In genomic region chr2:62654423-62654791, GRCh38 we compare ENCODE assay signal across 16 cellular contexts. TPM values are rescaled to one million over a fixed set of nuclear protein-coding genes. Genes with fewer than 3 reads are reported as not detected.
DNase-seq lines count a peak whose midpoint lies in the region; ATAC-seq and TF ChIP-seq lines count a peak whose summit lies in the region.
"Had no signal": no experiment of that assay in that cellular context is flagged by ENCODE, and none has a peak within 500 bp of the region (broad histone marks: within the 10 kb centered on the region; RNA-seq: fewer than 3 reads in every experiment).

No MANE protein-coding gene starts in this region.

- no CpG with 5 or more reads among the region's 3 CpGs for WGBS in IMR-90 (ENCODE audit: extremely low coverage in 2 of 2, insufficient read length in 1 of 2), 2 experiments
- 73% methylated on average over 3 of the region's 3 CpGs for WGBS in liver

- H3K9me3 ChIP-seq in Caco-2 (peaks cover 8% of the 10 kb centered on the region), IMR-90 (ENCODE audit: control insufficient read depth, insufficient read depth, low read length) (no peaks in the 10 kb centered on the region), liver (ENCODE audit: control insufficient read depth in 4 of 4, low read length in 3 of 4) (no peaks in the 10 kb centered on the region)
- H3K9me3 ChIP-seq: SJCRH30 had no signal

- H3K18ac ChIP-seq in IMR-90 (ENCODE audit: low read depth, low read length) = no peak overlapping the region; the same call in 1 of the 2 replicates

- H3K27me3 Mint-ChIP-seq in Caco-2 (ENCODE audit: insufficient read depth, unreplicated experiment) = no peaks in the 10 kb centered on the region
- peaks cover 23% of the 10 kb centered on the region for H3K27me3 Mint-ChIP-seq in activated T-cell treated with anti-CD3 and anti-CD28 coated beads, Interleukin-2, amount 50 U/mL, for 24 hours

- H3K9ac ChIP-seq in IMR-90 (ENCODE audit: low read depth, low read length) (no peak overlapping the region), liver (ENCODE audit: low read depth in 1 of 2, low read length in 2 of 2) (peak overlapping the region in 1 of 2 donors; percentile 49)

- no peak overlapping the region for H3K27ac ChIP-seq in IMR-90 (ENCODE audit: insufficient read depth, low read length)
- H3K27ac ChIP-seq in liver (ENCODE audit: low read depth in 1 of 2, low read length in 2 of 2) = peak overlapping the region; percentile 80 to 94
- H3K27ac ChIP-seq: SJCRH30 had no signal

- H3K27me3 ChIP-seq in Caco-2 (replicated peaks; ENCODE audit: control insufficient read depth, insufficient read depth, low read length) = no peaks in the 10 kb centered on the region
- no peaks in the 10 kb centered on the region for H3K27me3 ChIP-seq in IMR-90 (ENCODE audit: control insufficient read depth, insufficient read depth, low read length)
- no peaks in the 10 kb centered on the region for H3K27me3 ChIP-seq in liver (ENCODE audit: control insufficient read depth in 4 of 4, insufficient read depth in 4 of 4, low read length in 3 of 4)
- H3K27me3 ChIP-seq: SJCRH30 had no signal

- no peak overlapping the region for H4K91ac ChIP-seq in IMR-90 (ENCODE audit: insufficient read depth, low read depth, low read length)

- no peak overlapping the region for H2BK120ac ChIP-seq in IMR-90 (ENCODE audit: low read depth, low read length)

- peaks cover 4% of the 10 kb centered on the region for H3K36me3 Mint-ChIP-seq in Caco-2 (ENCODE audit: insufficient read depth, unreplicated experiment)
- no peaks in the 10 kb centered on the region for H3K36me3 Mint-ChIP-seq in activated T-cell treated with anti-CD3 and anti-CD28 coated beads, Interleukin-2, amount 50 U/mL, for 24 hours (ENCODE audit: low read depth)
- H3K36me3 Mint-ChIP-seq: stimulated activated naive B cell treated with anti-CD40 and anti-IgM and Interleukin-4, amounts not matched to agents 10 μg/mL and 1 μg/mL and 100 μg/mL, for 72 hours had no signal

- no peak overlapping the region for H3K4me2 ChIP-seq in IMR-90 (ENCODE audit: low read depth, low read length)

- H3K4ac ChIP-seq in IMR-90 (ENCODE audit: low read depth, low read length) = no peak overlapping the region

- dilution Hi-C loops in IMR-90 (cut with HindIII; ENCODE audit: low sequenced_read_pairs, unreplicated experiment) = no loop called here

- peak overlapping the region; percentile 81 for H3K27ac Mint-ChIP-seq in Caco-2 (ENCODE audit: unreplicated experiment)
- H3K27ac Mint-ChIP-seq in activated T-cell treated with anti-CD3 and anti-CD28 coated beads, Interleukin-2, amount 50 U/mL, for 24 hours = no peak overlapping the region
- H3K27ac Mint-ChIP-seq: activated naive CD8-positive, alpha-beta T cell treated with anti-CD3 and anti-CD28 coated beads, Interleukin-2, amount 50 U/mL, for 24 hours; progenitor cell of endocrine pancreas had no signal

- no peak overlapping the region for H2BK15ac ChIP-seq in IMR-90 (ENCODE audit: low read depth, low read length)

- H3K4me1 ChIP-seq in Caco-2 = peaks cover 24% of the 10 kb centered on the region
- H3K4me1 ChIP-seq in IMR-90 (ENCODE audit: control insufficient read depth, insufficient read depth, low read length) = no peaks in the 10 kb centered on the region
- H3K4me1 ChIP-seq in liver (ENCODE audit: control insufficient read depth in 4 of 4, insufficient read depth in 4 of 4, low read length in 3 of 4) = peaks cover 0 to 19% (median 13%) of the 10 kb centered on the region in 4 donors

- in situ Hi-C loops in IMR-90 (cut with MboI; ENCODE audit: low sequenced_read_pairs) = no loop called here
- in situ Hi-C loops in astrocyte of the spinal cord (cut with HindIII; ENCODE audit: low sequenced_read_pairs) = no loop called here

- no peak overlapping the region for H4K8ac ChIP-seq in IMR-90 (ENCODE audit: low read depth in 2 of 2, low read length in 2 of 2)

- TF ChIP-seq CTCF in Caco-2 (IDR thresholded peaks at IDR 0.05; ENCODE audit: insufficient read depth in 1 of 2, low read depth in 1 of 2, low read length in 1 of 2, severe bottlenecking in 1 of 2, unreplicated experiment in 1 of 2) = no peak
- no peak for TF ChIP-seq CTCF in IMR-90 (conservative IDR thresholded peaks at IDR 0.05; ENCODE audit: low read depth, low read length)
- no peak for TF ChIP-seq CTCF in astrocyte of the spinal cord (IDR thresholded peaks at IDR 0.05; ENCODE audit: low read depth, low read length)
- no peak for TF ChIP-seq CTCF in liver (IDR thresholded peaks at IDR 0.05; ENCODE audit: low read depth, low read length, missing input control)

- H3K79me1 ChIP-seq in IMR-90 (ENCODE audit: low read depth in 1 of 2, low read length in 2 of 2) = no peaks in the 10 kb centered on the region

- H2AK9ac ChIP-seq in IMR-90 (replicated peaks; ENCODE audit: low read depth, low read length, poor library complexity) = no peak overlapping the region

- BruUV-seq in Caco-2 (replicated peaks; lab: Mats Ljungman, UMichigan) = TSS peak; percentile 84
- BruUV-seq in IMR-90 (replicated peaks; lab: Mats Ljungman, UMichigan) = no TSS peak

- H3K23ac ChIP-seq in IMR-90 (ENCODE audit: low read depth, low read length) = no peak overlapping the region

- CTCF ChIA-PET in Caco-2 (lab: Charles Lee) = interaction anchor here (0.7 to 1.0 kb wide), 3 partner anchors 11 to 50 kb away, joined by 4 to 7 read pairs (median 5); no protein-coding TSS in a partner anchor
- CTCF ChIA-PET in IMR-90 (lab: Yijun Ruan, JAX) = no interaction called here

- peak overlapping the region; percentile 47 for H3K4me3 Mint-ChIP-seq in Caco-2 (ENCODE audit: unreplicated experiment)
- no peak overlapping the region for H3K4me3 Mint-ChIP-seq in activated T-cell treated with anti-CD3 and anti-CD28 coated beads, Interleukin-2, amount 50 U/mL, for 24 hours
- H3K4me3 Mint-ChIP-seq: activated naive CD8-positive, alpha-beta T cell treated with anti-CD3 and anti-CD28 coated beads, Interleukin-2, amount 50 U/mL, for 24 hours; stimulated activated naive B cell treated with anti-CD40 and anti-IgM and Interleukin-4, amounts not matched to agents 10 μg/mL and 1 μg/mL and 100 μg/mL, for 72 hours had no signal

- H2AFZ ChIP-seq in IMR-90 (replicated peaks; ENCODE audit: low read length, poor library complexity) = no peak overlapping the region

- H3K9me3 Mint-ChIP-seq in Caco-2 (ENCODE audit: unreplicated experiment) = peaks cover 27% of the 10 kb centered on the region
- H3K9me3 Mint-ChIP-seq in activated T-cell treated with anti-CD3 and anti-CD28 coated beads, Interleukin-2, amount 50 U/mL, for 24 hours = no peaks in the 10 kb centered on the region
- H3K9me3 Mint-ChIP-seq: activated naive CD8-positive, alpha-beta T cell treated with anti-CD3 and anti-CD28 coated beads, Interleukin-2, amount 50 U/mL, for 24 hours had no signal

- no peaks in the 10 kb centered on the region for H4K20me1 ChIP-seq in IMR-90 (ENCODE audit: insufficient read depth, low read length)

- no peaks in the 10 kb centered on the region for H3K9me1 ChIP-seq in IMR-90 (ENCODE audit: insufficient read depth, low read length)

- TF ChIP-seq RAD21 in IMR-90 (IDR thresholded peaks at IDR 0.05; ENCODE audit: low read length) (no peak), liver (IDR thresholded peaks at IDR 0.05) (no peak)

- H3K4me3 ChIP-seq in Caco-2 (ENCODE audit: low read depth, low read length) (no peak overlapping the region), IMR-90 (ENCODE audit: insufficient read depth, low read depth, low read length) (no peak overlapping the region), astrocyte of the spinal cord (ENCODE audit: low read depth, low read length) (no peak overlapping the region), liver (ENCODE audit: low read depth in 1 of 3, low read length in 3 of 3) (peak overlapping the region in 1 of 3 donors; percentile 18)
- H3K4me3 ChIP-seq: SJCRH30 had no signal

- H3K4me1 Mint-ChIP-seq in Caco-2 (ENCODE audit: low read depth, unreplicated experiment) = peaks cover 27% of the 10 kb centered on the region
- H3K4me1 Mint-ChIP-seq in activated T-cell treated with anti-CD3 and anti-CD28 coated beads, Interleukin-2, amount 50 U/mL, for 24 hours (ENCODE audit: low read depth) = no peaks in the 10 kb centered on the region
- H3K4me1 Mint-ChIP-seq: activated naive CD8-positive, alpha-beta T cell treated with anti-CD3 and anti-CD28 coated beads, Interleukin-2, amount 50 U/mL, for 24 hours had no signal

- POLR2A ChIA-PET in Caco-2 (lab: Charles Lee) (interaction anchor here (0.9 to 1.0 kb wide), 2 partner anchors 13 to 51 kb away, joined by 4 to 5 read pairs; partner anchors contain the start of gene EHBP1), IMR-90 (lab: Charles Lee; ENCODE audit: unreplicated experiment) (no interaction called here)

- H2AK5ac ChIP-seq in IMR-90 (ENCODE audit: low read depth, low read length) = no peak overlapping the region

- intact Hi-C loops in Caco-2 (cut with micrococcal nuclease; ENCODE audit: unreplicated experiment) (loop anchor here (1.0 kb wide), 5 partner anchors 13 to 148 kb away; partner anchors contain the start of genes EHBP1 and TMEM17), IMR-90 (cut with micrococcal nuclease) (no loop called here)

- peak in 1 of 2 experiments; percentile 37 for DNase-seq in Caco-2
- no peak for DNase-seq in IMR-90
- DNase-seq in astrocyte of the spinal cord (ENCODE audit: low read depth, low spot score) = peak; percentile 60
- no peak for DNase-seq in mesenteric fat pad (ENCODE audit: low spot score)
- DNase-seq in pons (ENCODE audit: low spot score) = no peak
- DNase-seq in activated T-cell treated with anti-CD3 and anti-CD28 coated beads, Interleukin-2, amount 50 U/mL, for 24 hours = no peak
- DNase-seq in NCI-H748 (lab: John Stamatoyannopoulos, UW; ENCODE audit: unreplicated experiment) = no peak
- DNase-seq: activated CD4-positive, alpha-beta T cell treated with anti-CD3 and anti-CD28 coated beads, Interleukin-2, amount 50 U/mL, for 4 hours; activated naive CD8-positive, alpha-beta T cell treated with anti-CD3 and anti-CD28 coated beads, Interleukin-2, amount 50 U/mL, for 24 hours; activated T-cell treated with anti-CD3 and anti-CD28 coated beads, Interleukin-2, amount 50 U/mL, for 48 hours; KG1; NCI-H1436; SJCRH30; stimulated activated naive B cell treated with anti-CD40 and anti-IgM and Interleukin-4, amounts not matched to agents 10 μg/mL and 1 μg/mL and 100 μg/mL, for 72 hours had no signal

- H2BK20ac ChIP-seq in IMR-90 (ENCODE audit: low read depth, low read length) = no peak overlapping the region

- no peak overlapping the region for H2BK5ac ChIP-seq in IMR-90 (ENCODE audit: low read depth, low read length, poor library complexity, severe bottlenecking)

- no peak overlapping the region for H3K56ac ChIP-seq in IMR-90 (ENCODE audit: extremely low read depth, insufficient read depth, low read length)

- no peak for TF ChIP-seq POLR2A in IMR-90 (IDR thresholded peaks at IDR 0.05; ENCODE audit: low read depth, low read length)

- no peaks in the 10 kb centered on the region for H3K36me3 ChIP-seq in Caco-2 (ENCODE audit: control insufficient read depth, insufficient read depth, low read length)
- no peaks in the 10 kb centered on the region for H3K36me3 ChIP-seq in IMR-90 (ENCODE audit: control insufficient read depth, insufficient read depth, low read length)
- no peaks in the 10 kb centered on the region for H3K36me3 ChIP-seq in liver (ENCODE audit: control insufficient read depth in 4 of 4, insufficient read depth in 3 of 4, low read depth in 1 of 4, low read length in 3 of 4)
- H3K36me3 ChIP-seq: SJCRH30 had no signal

- H4K5ac ChIP-seq in IMR-90 (ENCODE audit: low read depth, low read length) = peak overlapping the region; percentile 19; the same call in 1 of the 2 replicates

- no peak overlapping the region for H3K14ac ChIP-seq in IMR-90 (replicated peaks; ENCODE audit: low read depth, low read length)

- no peak for ATAC-seq in IMR-90 (ENCODE audit: low read depth)
- ATAC-seq: activated naive CD8-positive, alpha-beta T cell treated with anti-CD3 and anti-CD28 coated beads, Interleukin-2, amount 50 U/mL, for 24 hours; stimulated activated naive B cell treated with anti-CD40 and anti-IgM and Interleukin-4, amounts not matched to agents 10 μg/mL and 1 μg/mL and 100 μg/mL, for 72 hours had no signal

RNA-seq across cellular contexts. Expression of gene EHBP1, which starts 51.1 kb away (rescaled TPM):
- total RNA-seq in Caco-2 (2022) = 120 and 123 TPM in 2 replicates
- 44.4 and 55.0 TPM in 2 replicates for total RNA-seq in IMR-90 (2012; rRNA removed)
- polyA plus RNA-seq in IMR-90 (2012; rRNA removed) = 28.3 and 28.5 TPM in 2 replicates
- polyA plus RNA-seq in IMR-90 (2012; cell fraction: cytosol; rRNA removed) = 8.3 and 11.9 TPM in 2 replicates
- polyA plus RNA-seq in IMR-90 (2012; cell fraction: nucleus; rRNA removed; ENCODE audit: low replicate concordance) = 10.9 and 45.6 TPM in 2 replicates
- total RNA-seq in liver = 10 to 100 TPM; 20.2 to 85.8 TPM
- 10 to 100 TPM; 16.6 to 28.5 TPM for polyA plus RNA-seq in liver
- total RNA-seq in mesenteric fat pad = 70.8 TPM
